11 cellular contexts compared by ENCODE assay signal in the genomic region with DNA sequence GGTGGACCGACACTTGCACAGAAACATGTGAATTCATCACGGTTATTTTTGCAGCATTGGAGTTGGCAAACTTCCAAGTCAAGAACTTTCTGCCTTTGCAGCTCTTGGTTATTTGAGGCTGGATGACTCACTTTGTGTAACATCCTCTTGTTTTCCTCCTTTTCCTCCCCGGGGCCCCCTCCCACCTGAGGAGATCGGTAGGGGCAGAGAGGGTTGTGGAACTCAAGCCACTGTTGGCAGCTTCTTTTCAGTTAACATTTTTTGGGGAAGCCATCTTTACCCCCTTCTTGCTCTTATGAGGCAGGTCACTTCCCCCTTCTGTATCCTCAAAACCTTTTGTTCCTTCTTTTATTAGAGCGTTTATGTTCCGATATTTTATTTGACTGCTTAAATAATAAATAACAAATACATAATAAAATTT. TPM values are rescaled to one million over a fixed set of nuclear protein-coding genes. Genes with fewer than 3 reads are reported as not detected.
A peak's percentile ranks its signal among the peaks of the same experiment; 100 is the strongest.
DNase-seq lines count a peak whose midpoint lies in the region; ATAC-seq and TF ChIP-seq lines count a peak whose summit lies in the region.
"Had no signal": no experiment of that assay in that cellular context is flagged by ENCODE, and none has a peak within 500 bp of the region (broad histone marks: within the 10 kb centered on the region; RNA-seq: fewer than 3 reads in every experiment).

No MANE protein-coding gene starts in this region.

- dilution Hi-C loops in IMR-90 (cut with HindIII; ENCODE audit: low sequenced_read_pairs, unreplicated experiment): no loop called here

- no peak overlapping the region for H2AK9ac ChIP-seq in IMR-90 (replicated peaks; ENCODE audit: low read depth, low read length, poor library complexity)

- DNase-seq in IMR-90 (peak; percentile 86), brain microvascular endothelial cell (peak; percentile 88), lung microvascular endothelial cell (ENCODE audit: low read depth in 2 of 2) (peak; percentile 96 to 97), GM10266 (ENCODE audit: extremely low spot score) (no peak), NCI-H2171 (lab: John Stamatoyannopoulos, UW) (no peak)
- DNase-seq in CD8-positive, alpha-beta memory T cell: no peak
- DNase-seq: NCI-H146, right cardiac atrium had no signal

- TF ChIP-seq RAD21 in IMR-90 (IDR thresholded peaks at IDR 0.05; ENCODE audit: low read length): no peak

- H3K27ac Mint-ChIP-seq in CD8-positive, alpha-beta memory T cell: no peak overlapping the region

- H4K5ac ChIP-seq in IMR-90 (ENCODE audit: low read depth, low read length): no peak overlapping the region

- in situ Hi-C loops in IMR-90 (cut with MboI; ENCODE audit: low sequenced_read_pairs): no loop called here
- in situ Hi-C loops in brain microvascular endothelial cell (cut with HindIII; ENCODE audit: low pct_ligation_motif_present, low sequenced_read_pairs): no loop called here

- H2BK20ac ChIP-seq in IMR-90 (ENCODE audit: low read depth, low read length): no peak overlapping the region

- H3K9ac ChIP-seq in BLaER1: no peak overlapping the region
- H3K9ac ChIP-seq in IMR-90 (ENCODE audit: low read depth, low read length): no peak overlapping the region

- H2BK15ac ChIP-seq in IMR-90 (ENCODE audit: low read depth, low read length): no peak overlapping the region

- no peak overlapping the region for H3K4ac ChIP-seq in IMR-90 (ENCODE audit: low read depth, low read length)

- no peaks in the 10 kb centered on the region for H3K27me3 Mint-ChIP-seq in CD8-positive, alpha-beta memory T cell

- no peak overlapping the region for H4K8ac ChIP-seq in IMR-90 (ENCODE audit: low read depth in 2 of 2, low read length in 2 of 2)

- BruUV-seq in IMR-90 (replicated peaks; lab: Mats Ljungman, UMichigan): no TSS peak

- H2BK120ac ChIP-seq in IMR-90 (ENCODE audit: low read depth, low read length): no peak overlapping the region

- H4K91ac ChIP-seq in IMR-90 (ENCODE audit: insufficient read depth, low read depth, low read length): no peak overlapping the region

- no peaks in the 10 kb centered on the region for H3K79me1 ChIP-seq in IMR-90 (ENCODE audit: low read depth in 1 of 2, low read length in 2 of 2)

- H4K20me1 ChIP-seq in BLaER1: peaks cover 13% of the 10 kb centered on the region
- no peaks in the 10 kb centered on the region for H4K20me1 ChIP-seq in IMR-90 (ENCODE audit: insufficient read depth, low read length)

- H3K4me3 Mint-ChIP-seq in CD8-positive, alpha-beta memory T cell: no peak overlapping the region

- H3K56ac ChIP-seq in IMR-90 (ENCODE audit: extremely low read depth, insufficient read depth, low read length): no peak overlapping the region

- H3K9me1 ChIP-seq in IMR-90 (ENCODE audit: insufficient read depth, low read length): no peaks in the 10 kb centered on the region

- intact Hi-C loops in IMR-90 (cut with micrococcal nuclease): no loop called here

- no CpG with 5 or more reads among the region's 6 CpGs for WGBS in IMR-90 (ENCODE audit: extremely low coverage in 2 of 2, insufficient read length in 1 of 2), 2 experiments

- H3K9me3 Mint-ChIP-seq in CD8-positive, alpha-beta memory T cell: peaks cover 0 to 3% (median 0%) of the 10 kb centered on the region in 5 donors

- ATAC-seq in IMR-90 (ENCODE audit: low read depth) (peak; percentile 30; the same call in 1 of the 2 replicates), GM18868 (IDR thresholded peaks at IDR 0.05; ENCODE audit: unreplicated experiment) (no peak)

- H3K4me3 ChIP-seq in BLaER1 (no peak overlapping the region), IMR-90 (ENCODE audit: insufficient read depth, low read depth, low read length) (no peak overlapping the region), brain microvascular endothelial cell (ENCODE audit: low read depth, low read length) (no peak overlapping the region)
- H3K4me3 ChIP-seq in CD8-positive, alpha-beta memory T cell (ENCODE audit: low read length): no peak overlapping the region
- H3K4me3 ChIP-seq: SK-N-MC had no signal

- H2BK5ac ChIP-seq in IMR-90 (ENCODE audit: low read depth, low read length, poor library complexity, severe bottlenecking): no peak overlapping the region

- H3K36me3 Mint-ChIP-seq in CD8-positive, alpha-beta memory T cell: peaks cover 13 to 42% (median 22%) of the 10 kb centered on the region in 3 donors

- TF ChIP-seq CTCF in IMR-90 (conservative IDR thresholded peaks at IDR 0.05; ENCODE audit: low read depth, low read length): no peak
- no peak for TF ChIP-seq CTCF in brain microvascular endothelial cell (IDR thresholded peaks at IDR 0.05; ENCODE audit: low read depth, low read length, missing control alignments)
- TF ChIP-seq CTCF in GM10266 (IDR thresholded peaks at IDR 0.05; ENCODE audit: control insufficient read depth, insufficient read depth, low read depth, missing control alignments): no peak

- H3K27me3 ChIP-seq in BLaER1 (no peaks in the 10 kb centered on the region), IMR-90 (ENCODE audit: control insufficient read depth, insufficient read depth, low read length) (no peaks in the 10 kb centered on the region; the same call in 1 of the 2 replicates), brain microvascular endothelial cell (replicated peaks) (no peaks in the 10 kb centered on the region)
- no peaks in the 10 kb centered on the region for H3K27me3 ChIP-seq in CD8-positive, alpha-beta memory T cell (ENCODE audit: insufficient read depth, low read length, poor library complexity, severe bottlenecking)

- no peak overlapping the region for H3K27ac ChIP-seq in BLaER1
- H3K27ac ChIP-seq in IMR-90 (ENCODE audit: insufficient read depth, low read length): no peak overlapping the region
- H3K27ac ChIP-seq in brain microvascular endothelial cell: no peak overlapping the region
- H3K27ac ChIP-seq in CD8-positive, alpha-beta memory T cell (ENCODE audit: low read depth, low read length): no peak overlapping the region
- H3K27ac ChIP-seq: SK-N-MC had no signal

- peaks cover 9% of the 10 kb centered on the region for H3K4me1 ChIP-seq in BLaER1
- H3K4me1 ChIP-seq in IMR-90 (ENCODE audit: control insufficient read depth, insufficient read depth, low read length): peaks cover 2% of the 10 kb centered on the region; the same call in 1 of the 2 replicates
- H3K4me1 ChIP-seq in CD8-positive, alpha-beta memory T cell (ENCODE audit: insufficient read depth, low read length): no peaks in the 10 kb centered on the region

- H3K4me2 ChIP-seq in BLaER1 (peak overlapping the region; percentile 22; the same call in 1 of the 2 replicates), IMR-90 (ENCODE audit: low read depth, low read length) (no peak overlapping the region)

- H3K4me1 Mint-ChIP-seq in CD8-positive, alpha-beta memory T cell: peaks cover 0 to 9% (median 2%) of the 10 kb centered on the region in 3 donors

- CTCF ChIA-PET in IMR-90 (lab: Yijun Ruan, JAX): no interaction called here
- CTCF ChIA-PET in CD8-positive, alpha-beta memory T cell (lab: Charles Lee): no interaction called here

- H2AFZ ChIP-seq in IMR-90 (replicated peaks; ENCODE audit: low read length, poor library complexity): no peak overlapping the region

- no peak for TF ChIP-seq POLR2A in IMR-90 (IDR thresholded peaks at IDR 0.05; ENCODE audit: low read depth, low read length)

- H3K18ac ChIP-seq in IMR-90 (ENCODE audit: low read depth, low read length): no peak overlapping the region

- H3K9me3 ChIP-seq in BLaER1: peaks cover 11% of the 10 kb centered on the region
- no peaks in the 10 kb centered on the region; the same call in 1 of the 2 replicates for H3K9me3 ChIP-seq in IMR-90 (ENCODE audit: control insufficient read depth, insufficient read depth, low read length)
- no peaks in the 10 kb centered on the region for H3K9me3 ChIP-seq in CD8-positive, alpha-beta memory T cell (ENCODE audit: low read length)

- no peak overlapping the region for H3K14ac ChIP-seq in IMR-90 (replicated peaks; ENCODE audit: low read depth, low read length)

- H3K36me3 ChIP-seq in BLaER1: peaks cover 28% of the 10 kb centered on the region
- H3K36me3 ChIP-seq in IMR-90 (ENCODE audit: control insufficient read depth, insufficient read depth, low read length): peaks cover 4% of the 10 kb centered on the region
- peaks cover 3% of the 10 kb centered on the region for H3K36me3 ChIP-seq in brain microvascular endothelial cell (replicated peaks)
- no peaks in the 10 kb centered on the region for H3K36me3 ChIP-seq in CD8-positive, alpha-beta memory T cell (ENCODE audit: insufficient read depth, low read length)

- POLR2A ChIA-PET in IMR-90 (lab: Charles Lee; ENCODE audit: unreplicated experiment): no interaction called here
- POLR2A ChIA-PET in CD8-positive, alpha-beta memory T cell (lab: Charles Lee): no interaction called here

- no peak overlapping the region for H3K23ac ChIP-seq in IMR-90 (ENCODE audit: low read depth, low read length)

- no peak overlapping the region for H2AK5ac ChIP-seq in IMR-90 (ENCODE audit: low read depth, low read length)

TF ChIP-seq in IMR-90, 13 proteins besides CTCF, POLR2A, EP300 and RAD21:
- peak; percentile 26; the same call in 1 of the 2 replicates for TF ChIP-seq FOS (IDR thresholded peaks at IDR 0.05; ENCODE audit: low read depth, low read length)
- TF ChIP-seq RCOR1 (IDR thresholded peaks at IDR 0.05; ENCODE audit: insufficient replicate concordance, low read length): no peak
- TF ChIP-seq MAZ (IDR thresholded peaks at IDR 0.05; ENCODE audit: borderline replicate concordance, low read depth, low read length): peak; percentile 38; the same call in 1 of the 2 replicates

RNA-seq across cellular contexts. Expression of a gene that starts 48.6 kb away (rescaled TPM):
- 74.9 and 108 TPM in 2 replicates for total RNA-seq in IMR-90 (2012; rRNA removed)
- polyA plus RNA-seq in IMR-90 (2012; rRNA removed): 62.9 and 73.6 TPM in 2 replicates
- 8.7 and 17.2 TPM in 2 replicates for polyA plus RNA-seq in IMR-90 (2012; cell fraction: cytosol; rRNA removed)
- polyA plus RNA-seq in IMR-90 (2012; cell fraction: nucleus; rRNA removed; ENCODE audit: low replicate concordance): 3.9 and 38.1 TPM in 2 replicates
- 61.5 and 61.7 TPM in 2 replicates for total RNA-seq in lung microvascular endothelial cell
- 100 to 1,000 TPM; 132 to 137 TPM for total RNA-seq in CD8-positive, alpha-beta memory T cell
- polyA plus RNA-seq in CD8-positive, alpha-beta memory T cell: 54.1 TPM

Comparison
In these comparisons a context has a peak if more than half of its experiments do, and no peak if none do; other contexts are left out.
1. DNase-seq: peak in IMR-90 (single experiment), brain microvascular endothelial cell (single experiment) and lung microvascular endothelial cell (2 of 2); none in GM10266 (single experiment), NCI-H2171 (single experiment) and CD8-positive, alpha-beta memory T cell (0 of 5).